8 cellular contexts compared by ENCODE assay signal in the genomic region with DNA sequence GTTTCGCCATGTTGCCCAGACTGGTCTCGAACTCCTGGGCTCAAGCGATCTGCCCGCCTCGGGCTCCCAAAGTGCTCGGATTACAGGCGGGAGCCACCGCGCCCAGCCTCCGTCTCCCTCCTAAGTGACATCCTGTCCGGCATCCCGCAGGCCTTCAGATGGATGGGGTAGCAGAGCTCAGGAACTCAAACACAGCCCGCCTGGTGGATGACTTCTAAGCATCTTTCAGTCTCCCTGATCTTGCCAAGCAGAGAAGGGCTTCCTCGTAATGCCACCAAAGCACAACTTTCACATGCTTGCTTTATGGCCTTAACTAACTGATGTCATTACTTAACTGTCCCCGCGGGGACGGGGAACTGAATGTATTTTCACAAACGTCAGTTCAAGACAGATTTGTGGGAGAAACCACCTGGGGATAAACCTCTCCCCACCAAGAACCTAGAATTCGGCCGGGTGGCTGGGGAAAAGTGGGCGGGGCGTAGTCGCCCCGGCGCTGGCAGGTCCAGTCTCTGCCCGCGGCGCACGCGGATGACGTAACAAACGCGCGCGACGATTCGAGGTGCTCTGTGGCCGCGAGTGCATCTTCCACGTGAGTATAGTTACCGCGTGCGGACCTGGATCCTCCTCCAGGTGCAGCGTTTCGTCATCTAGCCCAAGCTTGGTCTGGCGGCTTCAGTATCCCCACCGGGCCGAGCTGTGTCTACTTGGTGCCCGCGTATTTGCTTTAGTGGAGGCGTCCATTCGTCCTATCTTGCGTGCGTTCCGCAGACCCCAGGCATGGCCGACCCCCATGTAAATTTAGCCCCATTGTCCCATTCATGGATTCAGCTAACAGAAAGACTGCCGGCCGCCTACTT. TPM values are rescaled to one million over a fixed set of nuclear protein-coding genes. Genes with fewer than 3 reads are reported as not detected.
A peak's percentile ranks its signal among the peaks of the same experiment; 100 is the strongest.
DNase-seq lines count a peak whose midpoint lies in the region; ATAC-seq and TF ChIP-seq lines count a peak whose summit lies in the region.

A gene with protein sequence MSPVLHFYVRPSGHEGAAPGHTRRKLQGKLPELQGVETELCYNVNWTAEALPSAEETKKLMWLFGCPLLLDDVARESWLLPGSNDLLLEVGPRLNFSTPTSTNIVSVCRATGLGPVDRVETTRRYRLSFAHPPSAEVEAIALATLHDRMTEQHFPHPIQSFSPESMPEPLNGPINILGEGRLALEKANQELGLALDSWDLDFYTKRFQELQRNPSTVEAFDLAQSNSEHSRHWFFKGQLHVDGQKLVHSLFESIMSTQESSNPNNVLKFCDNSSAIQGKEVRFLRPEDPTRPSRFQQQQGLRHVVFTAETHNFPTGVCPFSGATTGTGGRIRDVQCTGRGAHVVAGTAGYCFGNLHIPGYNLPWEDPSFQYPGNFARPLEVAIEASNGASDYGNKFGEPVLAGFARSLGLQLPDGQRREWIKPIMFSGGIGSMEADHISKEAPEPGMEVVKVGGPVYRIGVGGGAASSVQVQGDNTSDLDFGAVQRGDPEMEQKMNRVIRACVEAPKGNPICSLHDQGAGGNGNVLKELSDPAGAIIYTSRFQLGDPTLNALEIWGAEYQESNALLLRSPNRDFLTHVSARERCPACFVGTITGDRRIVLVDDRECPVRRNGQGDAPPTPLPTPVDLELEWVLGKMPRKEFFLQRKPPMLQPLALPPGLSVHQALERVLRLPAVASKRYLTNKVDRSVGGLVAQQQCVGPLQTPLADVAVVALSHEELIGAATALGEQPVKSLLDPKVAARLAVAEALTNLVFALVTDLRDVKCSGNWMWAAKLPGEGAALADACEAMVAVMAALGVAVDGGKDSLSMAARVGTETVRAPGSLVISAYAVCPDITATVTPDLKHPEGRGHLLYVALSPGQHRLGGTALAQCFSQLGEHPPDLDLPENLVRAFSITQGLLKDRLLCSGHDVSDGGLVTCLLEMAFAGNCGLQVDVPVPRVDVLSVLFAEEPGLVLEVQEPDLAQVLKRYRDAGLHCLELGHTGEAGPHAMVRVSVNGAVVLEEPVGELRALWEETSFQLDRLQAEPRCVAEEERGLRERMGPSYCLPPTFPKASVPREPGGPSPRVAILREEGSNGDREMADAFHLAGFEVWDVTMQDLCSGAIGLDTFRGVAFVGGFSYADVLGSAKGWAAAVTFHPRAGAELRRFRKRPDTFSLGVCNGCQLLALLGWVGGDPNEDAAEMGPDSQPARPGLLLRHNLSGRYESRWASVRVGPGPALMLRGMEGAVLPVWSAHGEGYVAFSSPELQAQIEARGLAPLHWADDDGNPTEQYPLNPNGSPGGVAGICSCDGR (N-terminal part only) (plus strand): TSS at position 539 of the 857 bp plus-strand sequence. CDS start 4,649 bp downstream, outside the sequence.

- peak within 1 kb of the TSS; percentile 94 for H2AFZ ChIP-seq in DND-41 (ENCODE audit: low read depth, low read length)
- peak within 1 kb of the TSS; percentile 77 for H2AFZ ChIP-seq in GM23338
- peak within 1 kb of the TSS; percentile 59 for H2AFZ ChIP-seq in MM.1S (ENCODE audit: low read length)

- peak; percentile 60 for ATAC-seq in DND-41 (ENCODE audit: insufficient read depth, low read depth)
- peak; percentile 56 for ATAC-seq in GM23338
- ATAC-seq in stimulated activated naive CD8-positive, alpha-beta T cell treated with anti-CD3 and anti-CD28 coated beads, Interleukin-15, amount 100 ng/mL, for 72 hours: peak; percentile 73

- H3K27me3 Mint-ChIP-seq in GM23338 (ENCODE audit: insufficient read depth, low read depth, poor library complexity) (peaks cover 18% of the 10 kb centered on the region), neural crest cell (ENCODE audit: low read depth) (no peaks in the 10 kb centered on the region)
- H3K27me3 Mint-ChIP-seq in stimulated activated naive CD8-positive, alpha-beta T cell treated with anti-CD3 and anti-CD28 coated beads, Interleukin-15, amount 100 ng/mL, for 72 hours: no peaks in the 10 kb centered on the region

- H3K4me1 Mint-ChIP-seq in GM23338 (peaks cover 9% of the 10 kb centered on the region), neural crest cell (peaks cover 24% of the 10 kb centered on the region)
- H3K4me1 Mint-ChIP-seq in stimulated activated naive CD8-positive, alpha-beta T cell treated with anti-CD3 and anti-CD28 coated beads, Interleukin-15, amount 100 ng/mL, for 72 hours: peaks cover 42% of the 10 kb centered on the region

- H3K4me3 Mint-ChIP-seq in GM23338 (peak within 1 kb of the TSS; percentile 94), neural crest cell (peak within 1 kb of the TSS; percentile 99)
- H3K4me3 Mint-ChIP-seq in stimulated activated naive CD8-positive, alpha-beta T cell treated with anti-CD3 and anti-CD28 coated beads, Interleukin-15, amount 100 ng/mL, for 72 hours: peak within 1 kb of the TSS; percentile 95 to 99

- H3K9ac ChIP-seq in DND-41 (ENCODE audit: low read depth, low read length): peak within 1 kb of the TSS; percentile 100
- peak within 1 kb of the TSS; percentile 100 for H3K9ac ChIP-seq in MM.1S (ENCODE audit: low read length)

- H3K4me1 ChIP-seq in DND-41 (ENCODE audit: insufficient read depth, low read length): peaks cover 42% of the 10 kb centered on the region
- peaks cover 10% of the 10 kb centered on the region; the same call in 1 of the 2 replicates for H3K4me1 ChIP-seq in GM23338 (ENCODE audit: insufficient read depth)
- peaks cover 16% of the 10 kb centered on the region for H3K4me1 ChIP-seq in MM.1S (ENCODE audit: low read length)
- H3K4me1 ChIP-seq in SJCRH30: peaks cover 6% of the 10 kb centered on the region; the same call in 1 of the 2 replicates

- peaks cover 3% of the 10 kb centered on the region; the same call in 1 of the 2 replicates for H4K20me1 ChIP-seq in DND-41 (ENCODE audit: insufficient read depth, low read length)
- peaks cover 23% of the 10 kb centered on the region for H4K20me1 ChIP-seq in GM23338 (replicated peaks; ENCODE audit: insufficient read depth)
- no peaks in the 10 kb centered on the region for H4K20me1 ChIP-seq in MM.1S (ENCODE audit: insufficient read depth, low read length)

- H3K9me3 Mint-ChIP-seq in GM23338 (peaks cover 3% of the 10 kb centered on the region; the same call in 1 of the 3 replicates), neural crest cell (no peaks in the 10 kb centered on the region)
- H3K9me3 Mint-ChIP-seq in stimulated activated naive CD8-positive, alpha-beta T cell treated with anti-CD3 and anti-CD28 coated beads, Interleukin-15, amount 100 ng/mL, for 72 hours: no peaks in the 10 kb centered on the region

- H3K79me2 ChIP-seq in DND-41 (ENCODE audit: insufficient read depth, low read length) (peaks cover 87% of the 10 kb centered on the region), GM23338 (replicated peaks; ENCODE audit: insufficient read depth) (peaks cover 76% of the 10 kb centered on the region), MM.1S (ENCODE audit: low read length) (peaks cover 67% of the 10 kb centered on the region)

- H3K36me3 ChIP-seq in DND-41 (ENCODE audit: insufficient read depth, low read length) (peaks cover 26% of the 10 kb centered on the region), GM23338 (ENCODE audit: insufficient read depth) (no peaks in the 10 kb centered on the region), MM.1S (replicated peaks; ENCODE audit: insufficient read depth, low read length) (no peaks in the 10 kb centered on the region; the same call in 1 of the 2 replicates), SJCRH30 (peaks cover 2% of the 10 kb centered on the region; the same call in 1 of the 2 replicates)

- TF ChIP-seq CTCF in DND-41 (IDR thresholded peaks at IDR 0.05; ENCODE audit: borderline replicate concordance, extremely low read depth, low read length, poor library complexity, severe bottlenecking) (no peak), GM23338 (conservative IDR thresholded peaks at IDR 0.05; ENCODE audit: low read depth in 2 of 2) (no peak), MM.1S (IDR thresholded peaks at IDR 0.05; ENCODE audit: low read length) (no peak), foreskin fibroblast (IDR thresholded peaks at IDR 0.05; ENCODE audit: low read depth, low read length) (no peak), neural crest cell (conservative IDR thresholded peaks at IDR 0.05) (no peak)

- H3K27ac ChIP-seq in DND-41 (ENCODE audit: low read length) (peak within 1 kb of the TSS; percentile 100), GM23338 (ENCODE audit: low read depth) (peak within 1 kb of the TSS; percentile 97), MM.1S (ENCODE audit: low read length) (peak within 1 kb of the TSS; percentile 100), SJCRH30 (peak within 1 kb of the TSS; percentile 77)

- no peaks in the 10 kb centered on the region for H3K27me3 ChIP-seq in DND-41 (ENCODE audit: insufficient read depth, low read length, poor library complexity)
- H3K27me3 ChIP-seq in GM23338 (ENCODE audit: insufficient read depth): no peaks in the 10 kb centered on the region
- H3K27me3 ChIP-seq in MM.1S (replicated peaks; ENCODE audit: insufficient read depth, low read length): no peaks in the 10 kb centered on the region
- no peaks in the 10 kb centered on the region for H3K27me3 ChIP-seq in SJCRH30

- peak within 1 kb of the TSS; percentile 70 for H3K4me2 ChIP-seq in DND-41 (ENCODE audit: insufficient read depth, low read length)
- H3K4me2 ChIP-seq in GM23338: peak within 1 kb of the TSS; percentile 94
- peak within 1 kb of the TSS; percentile 95 for H3K4me2 ChIP-seq in MM.1S (ENCODE audit: low read depth, low read length)

- peak within 1 kb of the TSS; percentile 93 to 94 for H3K4me3 ChIP-seq in DND-41 (ENCODE audit: low read depth in 1 of 2, low read length in 2 of 2)
- peak within 1 kb of the TSS; percentile 91 for H3K4me3 ChIP-seq in GM23338
- peak within 1 kb of the TSS; percentile 100 for H3K4me3 ChIP-seq in MM.1S (ENCODE audit: low read length)
- peak within 1 kb of the TSS; percentile 86 for H3K4me3 ChIP-seq in SJCRH30
- peak within 1 kb of the TSS; percentile 97 for H3K4me3 ChIP-seq in foreskin fibroblast (ENCODE audit: low read depth in 1 of 2, low read length in 2 of 2)

- H3K9me2 ChIP-seq in GM23338 (ENCODE audit: insufficient read depth): no peaks in the 10 kb centered on the region
- no peaks in the 10 kb centered on the region for H3K9me2 ChIP-seq in MM.1S (replicated peaks; ENCODE audit: insufficient read depth, low read length)

- peaks cover 27% of the 10 kb centered on the region for H3K36me3 Mint-ChIP-seq in GM23338 (ENCODE audit: low read depth)
- H3K36me3 Mint-ChIP-seq in neural crest cell (ENCODE audit: low read depth): peaks cover 5% of the 10 kb centered on the region

- H3K27ac Mint-ChIP-seq in GM23338: peak within 1 kb of the TSS; percentile 99
- H3K27ac Mint-ChIP-seq in neural crest cell (ENCODE audit: unreplicated experiment): peak within 1 kb of the TSS; percentile 99
- H3K27ac Mint-ChIP-seq in stimulated activated naive CD8-positive, alpha-beta T cell treated with anti-CD3 and anti-CD28 coated beads, Interleukin-15, amount 100 ng/mL, for 72 hours: peak within 1 kb of the TSS; percentile 99 to 100

- DNase-seq in DND-41 (peak; percentile 93), GM23338 (ENCODE audit: low spot score) (peak; percentile 97), MM.1S (peak; percentile 98), SJCRH30 (peak; percentile 88 to 89), activated gamma-delta T cell treated with Interleukin-2 at 50 U/mL for 16 hours (peak; percentile 95), foreskin fibroblast (peak; percentile 93 to 98), neural crest cell (ENCODE audit: low read depth, low spot score) (peak; percentile 94)
- DNase-seq in stimulated activated naive CD8-positive, alpha-beta T cell treated with anti-CD3 and anti-CD28 coated beads, Interleukin-15, amount 100 ng/mL, for 72 hours: peak; percentile 97 to 98

- H3F3A ChIP-seq in GM23338 (replicated peaks; ENCODE audit: low read depth) (peaks cover 13% of the 10 kb centered on the region), MM.1S (ENCODE audit: insufficient read depth, low read length) (peaks cover 24% of the 10 kb centered on the region)

- no peaks in the 10 kb centered on the region for H3K9me3 ChIP-seq in DND-41 (ENCODE audit: insufficient read depth, low read length, severe bottlenecking)
- H3K9me3 ChIP-seq in MM.1S (replicated peaks; ENCODE audit: insufficient read depth, low read length): no peaks in the 10 kb centered on the region
- H3K9me3 ChIP-seq in SJCRH30 (replicated peaks): no peaks in the 10 kb centered on the region

RNA-seq across cellular contexts. Expression of the gene that starts here (rescaled TPM):
- total RNA-seq in GM23338 (2014; rRNA removed; shearing (Covaris generic)): 140 and 168 TPM in 2 replicates
- polyA plus RNA-seq in GM23338 (2016; fragmentation: Nextera tagmentation; extraction: Ambion mirVana): 96.1 and 106 TPM in 2 replicates
- total RNA-seq in SJCRH30 (2014; rRNA removed; shearing (Covaris generic)): 55.8 and 64.6 TPM in 2 replicates
- total RNA-seq in neural crest cell: 201 and 217 TPM in 2 replicates

Comparison
In these comparisons a context has a peak if more than half of its experiments do, and no peak if none do; other contexts are left out.
1. Peak in every context shown above with its lines: DNase-seq, ATAC-seq, H3K4me3 ChIP-seq and H3K27ac ChIP-seq.